ENCODE assay signal across 8 cellular contexts in the genomic region with DNA sequence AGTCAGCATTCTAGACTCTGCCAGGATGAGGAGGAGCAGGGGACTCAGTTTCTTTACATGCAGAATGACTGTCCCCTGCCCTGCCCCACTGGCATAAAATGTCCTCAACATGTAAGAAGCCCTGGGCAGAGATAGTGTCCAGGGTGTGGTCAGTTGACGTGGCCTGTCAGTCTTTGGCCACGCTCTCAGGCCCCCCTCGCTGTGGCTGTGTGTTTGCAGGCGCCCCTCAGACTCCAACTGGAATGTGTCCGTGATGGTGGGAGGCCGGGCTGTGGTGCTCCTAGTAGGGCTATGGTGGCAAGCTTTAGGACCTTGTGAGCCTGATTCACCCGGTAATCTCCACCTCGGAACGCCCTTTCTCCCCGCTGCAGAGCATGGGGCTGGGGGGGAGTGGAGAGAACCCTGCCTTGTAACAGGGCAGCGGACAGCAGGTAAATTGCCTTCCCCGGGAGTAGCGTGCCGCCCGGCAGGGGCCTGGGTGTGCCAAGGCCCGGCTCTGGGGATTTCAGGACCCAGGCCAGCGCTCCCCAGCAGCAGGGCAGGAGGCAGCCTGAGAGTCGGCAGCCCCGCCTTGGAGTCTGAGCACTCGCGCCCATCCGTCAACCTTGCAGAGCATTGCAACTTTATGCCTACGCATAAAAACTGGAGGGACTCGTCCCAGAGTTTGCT.
A peak's percentile ranks its signal among the peaks of the same experiment; 100 is the strongest.
DNase-seq lines count a peak whose midpoint lies in the region; ATAC-seq and TF ChIP-seq lines count a peak whose summit lies in the region.

No MANE protein-coding gene starts in this region.

- no TSS peak for BruUV-seq in mammary epithelial cell (replicated peaks; lab: Mats Ljungman, UMichigan)

- H3K4me2 ChIP-seq in mammary epithelial cell (ENCODE audit: insufficient read depth, low read depth, low read length) = no peak overlapping the region

- CTCF ChIA-PET in mammary epithelial cell (lab: Charles Lee; ENCODE audit: low non-redundant PET) = no interaction called here

- H2AFZ ChIP-seq in mammary epithelial cell (ENCODE audit: low read depth, low read length) = no peak overlapping the region

- H3K4me1 ChIP-seq in BE2C = peaks cover 46% of the 10 kb centered on the region
- H3K4me1 ChIP-seq in mammary epithelial cell (ENCODE audit: insufficient read depth, low read length) = no peaks in the 10 kb centered on the region
- no peaks in the 10 kb centered on the region for H3K4me1 ChIP-seq in left lung
- H3K4me1 ChIP-seq in tibial artery = no peaks in the 10 kb centered on the region

- DNase-seq in BE2C (no peak), HPDE6-E6E7 (ENCODE audit: extremely low spot score) (peak; percentile 23), mammary epithelial cell (peak; percentile 55), left lung (peak in 1 of 2 donors; percentile 31), Ammon's horn (ENCODE audit: low spot score) (no peak), NCI-H345 (lab: John Stamatoyannopoulos, UW) (no peak), tibial artery (no peak)
- DNase-seq in activated naive CD4-positive, alpha-beta T cell (lab: John Stamatoyannopoulos, UW) = no peak

- H3K27ac ChIP-seq in mammary epithelial cell (ENCODE audit: insufficient read depth, low read depth, low read length) = no peak overlapping the region
- H3K27ac ChIP-seq in left lung = no peak overlapping the region
- no peak overlapping the region for H3K27ac ChIP-seq in tibial artery

- in situ Hi-C loops in mammary epithelial cell (cut with MboI; ENCODE audit: low sequenced_read_pairs in 2 of 2) = no loop called here

- peak overlapping the region; percentile 46; the same call in 1 of the 2 replicates for H3K4me3 ChIP-seq in BE2C (ENCODE audit: low read depth, low read length)
- no peak overlapping the region for H3K4me3 ChIP-seq in mammary epithelial cell (replicated peaks in 1 of 3; ENCODE audit: insufficient read depth in 1 of 3, low read depth in 2 of 3, low read length in 3 of 3)
- no peak overlapping the region for H3K4me3 ChIP-seq in left lung
- H3K4me3 ChIP-seq in tibial artery = no peak overlapping the region

- TF ChIP-seq CTCF in BE2C (IDR thresholded peaks at IDR 0.05; ENCODE audit: low read depth, low read length) (no peak), mammary epithelial cell (conservative IDR thresholded peaks at IDR 0.05 in 1 of 2, IDR thresholded peaks at IDR 0.05 in 1 of 2; ENCODE audit: extremely low read depth in 1 of 2, insufficient read depth in 1 of 2, low read depth in 1 of 2, low read length in 2 of 2) (no peak), left lung (IDR thresholded peaks at IDR 0.05) (no peak), tibial artery (IDR thresholded peaks at IDR 0.05) (no peak)

- dilution Hi-C loops in mammary epithelial cell (cut with HindIII; ENCODE audit: low sequenced_read_pairs) = loop anchor here (5.0 kb wide), 1 partner anchor 97 kb away; no protein-coding TSS in a partner anchor

- H3K36me3 ChIP-seq in BE2C (no peaks in the 10 kb centered on the region), mammary epithelial cell (ENCODE audit: insufficient read depth, low read length) (no peaks in the 10 kb centered on the region), left lung (no peaks in the 10 kb centered on the region), tibial artery (no peaks in the 10 kb centered on the region)

- peak; percentile 82 for ATAC-seq in left lung

- H3K27me3 ChIP-seq in BE2C (no peaks in the 10 kb centered on the region), mammary epithelial cell (ENCODE audit: insufficient read depth, low read length) (peaks cover 4% of the 10 kb centered on the region), left lung (peaks cover 13 to 66% of the 10 kb centered on the region in 2 donors), tibial artery (peaks cover 0 to 43% of the 10 kb centered on the region in 2 donors)

- no peaks in the 10 kb centered on the region for H3K79me2 ChIP-seq in mammary epithelial cell (ENCODE audit: insufficient read depth, low read length)

- H4K20me1 ChIP-seq in mammary epithelial cell (ENCODE audit: insufficient read depth, low read length) = no peaks in the 10 kb centered on the region

- WGBS in mammary epithelial cell (ENCODE audit: low coverage, missing lambda C conversion rate) = 28% methylated on average over 13 of the region's 24 CpGs

- H3K9me3 ChIP-seq in BE2C (no peaks in the 10 kb centered on the region), mammary epithelial cell (replicated peaks; ENCODE audit: insufficient read depth, low read length) (no peaks in the 10 kb centered on the region), left lung (no peaks in the 10 kb centered on the region), tibial artery (no peaks in the 10 kb centered on the region)

- H3K9ac ChIP-seq in mammary epithelial cell (ENCODE audit: insufficient read depth, low read length) = no peak overlapping the region

- intact Hi-C loops in mammary epithelial cell (cut with micrococcal nuclease) = no loop called here
- intact Hi-C loops in left lung (cut with DNase I) = no loop called here
- intact Hi-C loops in tibial artery (cut with DNase I; ENCODE audit: low total_unique reads) = no loop called here

Comparison
In these comparisons a context has a peak if more than half of its experiments do, and no peak if none do; other contexts are left out.
1. DNase-seq: peak in HPDE6-E6E7 (single experiment) and mammary epithelial cell (single experiment); none in BE2C (single experiment), Ammon's horn (single experiment), NCI-H345 (single experiment), activated naive CD4-positive, alpha-beta T cell (0 of 4) and tibial artery (0 of 2).